In genomic region chr11:127640822-127641485, GRCh38 we compare ENCODE assay signal across 14 cellular contexts.
DNase-seq lines count a peak whose midpoint lies in the region; ATAC-seq and TF ChIP-seq lines count a peak whose summit lies in the region.
"Had no signal": no experiment of that assay in that cellular context is flagged by ENCODE, and none has a peak within 500 bp of the region (broad histone marks: within the 10 kb centered on the region; RNA-seq: fewer than 3 reads in every experiment).

No MANE protein-coding gene starts in this region.

- no peaks in the 10 kb centered on the region for H3F3A ChIP-seq in Loucy (ENCODE audit: low read depth)

- H4K20me1 ChIP-seq in Loucy (ENCODE audit: insufficient read depth, low read length, poor library complexity, severe bottlenecking) = no peaks in the 10 kb centered on the region

- peak; percentile 46 for ATAC-seq in GM21447 (IDR thresholded peaks at IDR 0.05; ENCODE audit: unreplicated experiment)
- ATAC-seq: T-helper 17 cell had no signal

- H3K4me1 ChIP-seq in Loucy (ENCODE audit: insufficient read depth, low read length, poor library complexity, severe bottlenecking) = peaks cover 12% of the 10 kb centered on the region
- H3K4me1 ChIP-seq: sigmoid colon, thyroid gland had no signal

- H2AFZ ChIP-seq in Loucy (ENCODE audit: low read length) = no peak overlapping the region; the same call in 1 of the 2 replicates
- H2AFZ ChIP-seq: GM23248, hepatocyte had no signal

- peak overlapping the region; percentile 8 for H3K4me2 ChIP-seq in Loucy (ENCODE audit: low read depth, low read length, poor library complexity, severe bottlenecking)
- H3K4me2 ChIP-seq: hepatocyte had no signal

- H3K9ac ChIP-seq in Loucy (ENCODE audit: low read depth, low read length, poor library complexity, severe bottlenecking) = no peak overlapping the region
- H3K9ac ChIP-seq: GM23248 had no signal

- no peaks in the 10 kb centered on the region for H3K36me3 ChIP-seq in Loucy (ENCODE audit: insufficient read depth, low read length)
- H3K36me3 ChIP-seq: sigmoid colon, thyroid gland had no signal

- TF ChIP-seq CTCF in Loucy (conservative IDR thresholded peaks at IDR 0.05; ENCODE audit: low read length) = no peak
- no peak for TF ChIP-seq CTCF in fibroblast of pulmonary artery (IDR thresholded peaks at IDR 0.05; ENCODE audit: low read length, missing control alignments)

- H3K9me3 ChIP-seq in Loucy (ENCODE audit: insufficient read depth, low read depth, low read length) = no peaks in the 10 kb centered on the region
- H3K9me3 ChIP-seq: sigmoid colon, thyroid gland had no signal

- H3K79me2 ChIP-seq in Loucy (ENCODE audit: insufficient read depth, low read length) = no peaks in the 10 kb centered on the region
- H3K79me2 ChIP-seq: hepatocyte had no signal

- no peaks in the 10 kb centered on the region for H3K27me3 ChIP-seq in Loucy (ENCODE audit: insufficient read depth, low read length, poor library complexity, severe bottlenecking)
- H3K27me3 ChIP-seq: hepatocyte, sigmoid colon, thyroid gland had no signal

- no peak overlapping the region for H3K4me3 ChIP-seq in Loucy (ENCODE audit: low read length, poor library complexity, severe bottlenecking)
- no peak overlapping the region for H3K4me3 ChIP-seq in fibroblast of pulmonary artery (replicated peaks; ENCODE audit: low read depth, low read length)
- H3K4me3 ChIP-seq: GM23248, hepatocyte, sigmoid colon, thyroid gland had no signal

- no peaks in the 10 kb centered on the region for H3K9me2 ChIP-seq in Loucy (replicated peaks; ENCODE audit: low read depth, low read length)

- DNase-seq in COLO668 (lab: John Stamatoyannopoulos, UW; ENCODE audit: unreplicated experiment) (peak; percentile 7), fibroblast of pulmonary artery (ENCODE audit: low read depth) (peak; percentile 9), amniotic stem cell (lab: John Stamatoyannopoulos, UW) (no peak), DMS114 treated with DMSO at 0.1 percent for 48 hours (lab: John Stamatoyannopoulos, UW; ENCODE audit: unreplicated experiment) (no peak), NCI-H1105 (lab: John Stamatoyannopoulos, UW) (no peak)
- no peak for DNase-seq in activated T-cell treated with anti-CD3 and anti-CD28 coated beads, Interleukin-2, amount 50 U/mL, for 48 hours
- DNase-seq: endodermal cell, GM23248, sigmoid colon, T-helper 17 cell, thyroid gland had no signal

Comparison
In these comparisons a context has a peak if more than half of its experiments do, and no peak if none do; other contexts are left out.
1. DNase-seq: peak in COLO668 (single experiment) and fibroblast of pulmonary artery (single experiment); none in amniotic stem cell (single experiment), DMS114 treated with DMSO at 0.1 percent for 48 hours (single experiment), activated T-cell treated with anti-CD3 and anti-CD28 coated beads, Interleukin-2, amount 50 U/mL, for 48 hours (0 of 2) and NCI-H1105 (single experiment).